14 cellular contexts compared by ENCODE assay signal in genomic region chr1:208272713-208273112, GRCh38. TPM values are rescaled to one million over a fixed set of nuclear protein-coding genes. Genes with fewer than 3 reads are reported as not detected.
DNase-seq lines count a peak whose midpoint lies in the region; ATAC-seq and TF ChIP-seq lines count a peak whose summit lies in the region.
"Had no signal": no experiment of that assay in that cellular context is flagged by ENCODE, and none has a peak within 500 bp of the region (broad histone marks: within the 10 kb centered on the region; RNA-seq: fewer than 3 reads in every experiment).

No MANE protein-coding gene starts in this region.

- no peaks in the 10 kb centered on the region for H3K79me2 ChIP-seq in SK-N-SH (ENCODE audit: insufficient read depth)
- H3K79me2 ChIP-seq in mesendoderm (ENCODE audit: control insufficient read depth, insufficient read depth, low read length) = no peaks in the 10 kb centered on the region
- no peaks in the 10 kb centered on the region for H3K79me2 ChIP-seq in PC-3 (ENCODE audit: low read length)

- peak overlapping the region; percentile 80 for H2BK5ac ChIP-seq in mesendoderm (ENCODE audit: low read length)

- H3K27me3 ChIP-seq in SK-N-SH (ENCODE audit: insufficient read depth) (peaks cover 38% of the 10 kb centered on the region; the same call in 1 of the 2 replicates), mesendoderm (ENCODE audit: insufficient read depth, low read length, poor library complexity) (no peaks in the 10 kb centered on the region), PC-3 (ENCODE audit: low read length) (peaks cover 100% of the 10 kb centered on the region)

- peak overlapping the region; percentile 28 for H3K56ac ChIP-seq in mesendoderm (ENCODE audit: low read length)

- peak overlapping the region in 1 of 2 experiments; percentile 30; a peak in 1 of 4 replicates for H3K27ac ChIP-seq in SK-N-SH (ENCODE audit: low read depth in 2 of 2, low read length in 1 of 2)
- H3K27ac ChIP-seq in mesendoderm (ENCODE audit: low read depth, low read length) = peak overlapping the region; percentile 16
- H3K27ac ChIP-seq in PC-3 (ENCODE audit: low read length) = no peak overlapping the region
- H3K27ac ChIP-seq: 22Rv1 had no signal

- H3K4me1 ChIP-seq in SK-N-SH (ENCODE audit: control insufficient read depth in 1 of 2, insufficient read depth in 2 of 2, low read depth in 1 of 2, low read length in 1 of 2) (peaks cover 0 to 52% of the 10 kb centered on the region in 2 experiments; a peak in 2 of 4 replicates), mesendoderm (ENCODE audit: control insufficient read depth, low read depth, low read length) (peaks cover 28% of the 10 kb centered on the region), PC-3 (ENCODE audit: insufficient read depth, low read length) (no peaks in the 10 kb centered on the region)

- H4K20me1 ChIP-seq in SK-N-SH (ENCODE audit: insufficient read depth) = no peaks in the 10 kb centered on the region
- no peaks in the 10 kb centered on the region for H4K20me1 ChIP-seq in PC-3 (ENCODE audit: low read length)

- H2AK5ac ChIP-seq in mesendoderm (ENCODE audit: low read length) = no peak overlapping the region

- TF ChIP-seq EP300 in SK-N-SH (IDR thresholded peaks at IDR 0.05; ENCODE audit: borderline replicate concordance in 1 of 2, low read depth in 1 of 2, low read length in 1 of 2) = no peak

- no peak overlapping the region for H3K23ac ChIP-seq in mesendoderm (ENCODE audit: low read length)

- ATAC-seq in GM18511 (IDR thresholded peaks at IDR 0.05; ENCODE audit: unreplicated experiment) = no peak
- no peak for ATAC-seq in PC-3
- ATAC-seq: CD8-positive, alpha-beta T cell had no signal

- H3K4me2 ChIP-seq in SK-N-SH (no peak overlapping the region), mesendoderm (ENCODE audit: low read length) (no peak overlapping the region), PC-3 (ENCODE audit: low read length) (no peak overlapping the region)

- peak overlapping the region; percentile 34 for H3K18ac ChIP-seq in mesendoderm (ENCODE audit: low read length)

- intact Hi-C loops in PC-3 (cut with micrococcal nuclease) = no loop called here

- no peak overlapping the region for H3K9ac ChIP-seq in SK-N-SH
- H3K9ac ChIP-seq in mesendoderm (ENCODE audit: low read length) = peak overlapping the region; percentile 23
- H3K9ac ChIP-seq in PC-3 (ENCODE audit: low read length) = no peak overlapping the region

- H3K9me3 ChIP-seq in SK-N-SH (no peaks in the 10 kb centered on the region), PC-3 (ENCODE audit: low read length) (no peaks in the 10 kb centered on the region)

- TF ChIP-seq RAD21 in SK-N-SH (IDR thresholded peaks at IDR 0.05; ENCODE audit: low read length) = no peak

- no peaks in the 10 kb centered on the region for H3K79me1 ChIP-seq in mesendoderm (ENCODE audit: low read length)

- no peak overlapping the region for H4K8ac ChIP-seq in mesendoderm (ENCODE audit: low read depth, low read length)

- no peak overlapping the region for H2BK15ac ChIP-seq in mesendoderm (replicated peaks; ENCODE audit: low read depth)

- H3F3A ChIP-seq in SK-N-SH (replicated peaks; ENCODE audit: insufficient read depth) (no peaks in the 10 kb centered on the region), PC-3 (ENCODE audit: low read length, unreplicated experiment) (no peaks in the 10 kb centered on the region)

- H3K36me3 ChIP-seq in SK-N-SH (replicated peaks in 1 of 2; ENCODE audit: control insufficient read depth in 1 of 2, insufficient read depth in 2 of 2, low read length in 1 of 2) = no peaks in the 10 kb centered on the region
- H3K36me3 ChIP-seq in mesendoderm (ENCODE audit: control insufficient read depth, insufficient read depth, low read length) = no peaks in the 10 kb centered on the region
- H3K36me3 ChIP-seq in PC-3 (ENCODE audit: low read depth, low read length) = no peaks in the 10 kb centered on the region

- H3K4me3 ChIP-seq in SK-N-SH (ENCODE audit: low read depth in 2 of 2, low read length in 1 of 2) (no peak overlapping the region), mesendoderm (ENCODE audit: low read length) (no peak overlapping the region), PC-3 (ENCODE audit: low read length) (no peak overlapping the region)

- CTCF ChIA-PET in SK-N-SH (lab: Yijun Ruan, JAX) = interaction anchor here (0.6 kb wide), 1 partner anchor 425 kb away, joined by 3 read pairs; no protein-coding TSS in a partner anchor
- CTCF ChIA-PET in PC-3 (lab: Charles Lee) = no interaction called here

- DNase-seq in DMS 273 (lab: John Stamatoyannopoulos, UW; ENCODE audit: unreplicated experiment) = peak; percentile 32
- no peak for DNase-seq in DMS 273 treated with DMSO at 0.1 percent for 48 hours (lab: John Stamatoyannopoulos, UW)
- peak; percentile 84 to 85 for DNase-seq in NCI-H526 (lab: John Stamatoyannopoulos, UW)
- DNase-seq in SK-N-SH = peak; percentile 51
- DNase-seq in mesendoderm = peak; percentile 88
- no peak for DNase-seq in PC-3
- no peak for DNase-seq in SHP77 (lab: John Stamatoyannopoulos, UW)
- DNase-seq: CD8-positive, alpha-beta T cell; COR-L47; DMS53; GF-D8; H7 had no signal

- TF ChIP-seq CTCF in SK-N-SH (IDR thresholded peaks at IDR 0.05) (no peak), PC-3 (conservative IDR thresholded peaks at IDR 0.05; ENCODE audit: low read depth, low read length) (no peak)

- 50% methylated on average over 1 of the region's 1 CpG for WGBS in SK-N-SH (ENCODE audit: low lambda C conversion rate)
- WGBS in mesendoderm (ENCODE audit: extremely low coverage, insufficient coverage, low lambda C conversion rate) = no CpG with 5 or more reads among the region's 1 CpG

- H3K4ac ChIP-seq in mesendoderm (ENCODE audit: low read depth, low read length) = no peak overlapping the region

- POLR2A ChIA-PET in SK-N-SH (lab: Yijun Ruan, JAX) = no interaction called here
- POLR2A ChIA-PET in PC-3 (lab: Charles Lee; ENCODE audit: unreplicated experiment) = no interaction called here

- H2BK120ac ChIP-seq in mesendoderm (ENCODE audit: low read depth, low read length) = no peak overlapping the region

- H2AFZ ChIP-seq in SK-N-SH (ENCODE audit: low read depth) = no peak overlapping the region
- no peak overlapping the region for H2AFZ ChIP-seq in PC-3 (ENCODE audit: low read length)

- BruUV-seq in PC-3 (replicated peaks; lab: Mats Ljungman, UMichigan) = no TSS peak

- H4K5ac ChIP-seq in mesendoderm (ENCODE audit: low read length) = no peak overlapping the region

- no peaks in the 10 kb centered on the region for H3K9me2 ChIP-seq in SK-N-SH
- no peaks in the 10 kb centered on the region for H3K9me2 ChIP-seq in PC-3 (replicated peaks; ENCODE audit: low read length)

TF ChIP-seq in SK-N-SH, 30 proteins besides CTCF, POLR2A, EP300 and RAD21:
- TF ChIP-seq FOXJ3 (CRISPR knock-in tag; IDR thresholded peaks at IDR 0.05) = no peak
- no peak for TF ChIP-seq EZH2phosphoT487 (IDR thresholded peaks at IDR 0.05; ENCODE audit: borderline replicate concordance, low read depth)
- TF ChIP-seq NFIC (IDR thresholded peaks at IDR 0.05; ENCODE audit: borderline replicate concordance) = no peak
- peak; percentile 47 for TF ChIP-seq GATA2 (CRISPR knock-in tag; IDR thresholded peaks at IDR 0.05)
- no peak for TF ChIP-seq RCOR1 (IDR thresholded peaks at IDR 0.05; ENCODE audit: low read length)

RNA-seq across cellular contexts. Expression of gene PLXNA2, which starts 28.5 kb away (rescaled TPM):
- polyA plus RNA-seq in SK-N-SH (2012; rRNA removed) = 7.3 and 8.5 TPM in 2 replicates
- 3.9 and 6.2 TPM in 2 replicates for polyA plus RNA-seq in SK-N-SH (2012; cell fraction: cytosol; rRNA removed)
- polyA plus RNA-seq in SK-N-SH (2012; cell fraction: nucleus; rRNA removed) = 31.0 and 36.0 TPM in 2 replicates
- 7.9 TPM for polyA plus RNA-seq in mesendoderm (2013, experiment 1 of 2)
- polyA plus RNA-seq in mesendoderm (2013, experiment 2 of 2) = 7.4 TPM
- 15.8 and 16.2 TPM in 2 replicates for total RNA-seq in PC-3 (2014; rRNA removed)

Comparison
In these comparisons a context has a peak if more than half of its experiments do, and no peak if none do; other contexts are left out.
1. DNase-seq: peak in DMS 273 (single experiment), NCI-H526 (2 of 2), SK-N-SH (single experiment) and mesendoderm (single experiment); none in DMS 273 treated with DMSO at 0.1 percent for 48 hours (single experiment), PC-3 (single experiment) and SHP77 (0 of 2).